In genomic region chr20:49337357-49337756, GRCh38 we compare ENCODE assay signal across 15 cellular contexts. TPM values are rescaled to one million over a fixed set of nuclear protein-coding genes. Genes with fewer than 3 reads are reported as not detected.
A peak's percentile ranks its signal among the peaks of the same experiment; 100 is the strongest.
DNase-seq lines count a peak whose midpoint lies in the region; TF ChIP-seq lines count a peak whose summit lies in the region.
"Had no signal": no experiment of that assay in that cellular context is flagged by ENCODE, and none has a peak within 500 bp of the region (broad histone marks: within the 10 kb centered on the region; RNA-seq: fewer than 3 reads in every experiment).

No MANE protein-coding gene starts in this region.

- dilution Hi-C loops in mammary epithelial cell (cut with HindIII; ENCODE audit: low sequenced_read_pairs) = no loop called here

- no peak for TF ChIP-seq CTCF in MCF 10A (IDR thresholded peaks at IDR 0.05; ENCODE audit: unreplicated experiment)
- TF ChIP-seq CTCF in mammary epithelial cell (conservative IDR thresholded peaks at IDR 0.05 in 1 of 2, IDR thresholded peaks at IDR 0.05 in 1 of 2; ENCODE audit: extremely low read depth in 1 of 2, insufficient read depth in 1 of 2, low read depth in 1 of 2, low read length in 2 of 2) = no peak
- no peak for TF ChIP-seq CTCF in osteocyte (IDR thresholded peaks at IDR 0.05)
- TF ChIP-seq CTCF in lower leg skin (IDR thresholded peaks at IDR 0.05) = no peak
- TF ChIP-seq CTCF in hepatocyte (IDR thresholded peaks at IDR 0.05; ENCODE audit: poor library complexity) = no peak

- H2BK120ac ChIP-seq in mesenchymal stem cell (ENCODE audit: low read depth, low read length) = no peak overlapping the region

- no peaks in the 10 kb centered on the region for H3K9me2 ChIP-seq in hepatocyte (replicated peaks; ENCODE audit: insufficient read depth)

- H4K20me1 ChIP-seq in mammary epithelial cell (ENCODE audit: insufficient read depth, low read length) (no peaks in the 10 kb centered on the region), hepatocyte (ENCODE audit: insufficient read depth, poor library complexity, severe bottlenecking) (no peaks in the 10 kb centered on the region)

- H2BK15ac ChIP-seq in mesenchymal stem cell (ENCODE audit: low read depth, poor library complexity, severe bottlenecking) = no peak overlapping the region

- no peaks in the 10 kb centered on the region for H3K9me3 Mint-ChIP-seq in MCF 10A (ENCODE audit: unreplicated experiment)
- no peaks in the 10 kb centered on the region for H3K9me3 Mint-ChIP-seq in osteocyte (ENCODE audit: unreplicated experiment)

- no peak overlapping the region for H4K91ac ChIP-seq in mesenchymal stem cell (ENCODE audit: low read length)

- no peaks in the 10 kb centered on the region for H3K79me1 ChIP-seq in mesenchymal stem cell (replicated peaks; ENCODE audit: low read length, poor library complexity, severe bottlenecking)

- in situ Hi-C loops in mammary epithelial cell (cut with MboI; ENCODE audit: low sequenced_read_pairs in 2 of 2) = loop anchor here (10.0 to 25.0 kb wide), 2 partner anchors 197 to 525 kb away; no protein-coding TSS in a partner anchor

- H3K36me3 Mint-ChIP-seq in MCF 10A (ENCODE audit: insufficient read depth, unreplicated experiment) (no peaks in the 10 kb centered on the region), osteocyte (ENCODE audit: unreplicated experiment) (no peaks in the 10 kb centered on the region)
- H3K36me3 Mint-ChIP-seq: CD4-positive, CD25-positive, alpha-beta regulatory T cell had no signal

- no peaks in the 10 kb centered on the region for H3K79me2 ChIP-seq in mammary epithelial cell (ENCODE audit: insufficient read depth, low read length)
- H3K79me2 ChIP-seq in hepatocyte = no peaks in the 10 kb centered on the region

- no peak overlapping the region for H3K18ac ChIP-seq in mesenchymal stem cell (ENCODE audit: low read depth in 1 of 2, low read length in 2 of 2)

- H3K4me3 Mint-ChIP-seq in MCF 10A (ENCODE audit: unreplicated experiment) (no peak overlapping the region), osteocyte (ENCODE audit: unreplicated experiment) (no peak overlapping the region)
- H3K4me3 Mint-ChIP-seq: CD4-positive, CD25-positive, alpha-beta regulatory T cell had no signal

- H3K27me3 ChIP-seq in mammary epithelial cell (ENCODE audit: insufficient read depth, low read length) (no peaks in the 10 kb centered on the region), mesenchymal stem cell (ENCODE audit: control insufficient read depth in 1 of 2, insufficient read depth in 1 of 2, low read length in 2 of 2) (peaks cover 28 to 48% of the 10 kb centered on the region in 2 experiments), hepatocyte (no peaks in the 10 kb centered on the region)
- H3K27me3 ChIP-seq: BLaER1 treated with 17β-estradiol and CSF1 and Interleukin-3, amounts not matched to agents 10 nM and 100 nM had no signal

- H3K9me3 ChIP-seq in mammary epithelial cell (replicated peaks; ENCODE audit: insufficient read depth, low read length) (no peaks in the 10 kb centered on the region), mesenchymal stem cell (ENCODE audit: control insufficient read depth, low read length) (no peaks in the 10 kb centered on the region), hepatocyte (ENCODE audit: low read depth) (no peaks in the 10 kb centered on the region)
- H3K9me3 ChIP-seq: BLaER1 treated with 17β-estradiol and CSF1 and Interleukin-3, amounts not matched to agents 10 nM and 100 nM had no signal

- POLR2A ChIA-PET in MCF 10A (lab: Yijun Ruan, JAX) = interaction anchor here (1.7 to 4.9 kb wide), 2 partner anchors 147 to 197 kb away, joined by 6 to 21 read pairs; no protein-coding TSS in a partner anchor

- intact Hi-C loops in MCF 10A (cut with micrococcal nuclease) = no loop called here
- intact Hi-C loops in mammary epithelial cell (cut with micrococcal nuclease) = no loop called here
- intact Hi-C loops in posterior vena cava (cut with DNase I) = loop anchor here in 1 of 2 donors (10.0 kb wide), 1 partner anchor 57 kb away; no protein-coding TSS in a partner anchor
- intact Hi-C loops in lower leg skin (cut with DNase I; ENCODE audit: low total_unique reads) = loop anchor here (5.0 kb wide), 1 partner anchor 195 kb away; no protein-coding TSS in a partner anchor

- WGBS in mammary epithelial cell (ENCODE audit: low coverage, missing lambda C conversion rate) = 73% methylated on average over 7 of the region's 7 CpGs
- 73% methylated on average over 4 of the region's 7 CpGs for WGBS in mesenchymal stem cell
- 74 to 80% methylated on average over 7 of the region's 7 CpGs for WGBS in lower leg skin, 2 donors
- WGBS in hepatocyte (ENCODE audit: low lambda C conversion rate, missing lambda C conversion rate) = 73% methylated on average over 7 of the region's 7 CpGs

- no peak overlapping the region for H2BK12ac ChIP-seq in mesenchymal stem cell (ENCODE audit: low read length in 2 of 2)

- H3K4me1 Mint-ChIP-seq in MCF 10A (ENCODE audit: insufficient read depth, unreplicated experiment) (peaks cover 6% of the 10 kb centered on the region), osteocyte (ENCODE audit: unreplicated experiment) (peaks cover 9% of the 10 kb centered on the region)

- no peak overlapping the region for H2AK5ac ChIP-seq in mesenchymal stem cell (ENCODE audit: low read length, severe bottlenecking)

- H3K4me2 ChIP-seq in mammary epithelial cell (ENCODE audit: insufficient read depth, low read depth, low read length) = no peak overlapping the region
- H3K4me2 ChIP-seq in mesenchymal stem cell (ENCODE audit: low read length, poor library complexity, severe bottlenecking) = no peak overlapping the region
- H3K4me2 ChIP-seq in hepatocyte = no peak overlapping the region
- H3K4me2 ChIP-seq: BLaER1 treated with 17β-estradiol and CSF1 and Interleukin-3, amounts not matched to agents 10 nM and 100 nM had no signal

- H3K23ac ChIP-seq in mesenchymal stem cell (ENCODE audit: low read length in 2 of 2) = no peak overlapping the region

- H3K9ac ChIP-seq in mammary epithelial cell (ENCODE audit: insufficient read depth, low read length) = no peak overlapping the region
- no peak overlapping the region for H3K9ac ChIP-seq in mesenchymal stem cell (ENCODE audit: low read length)
- H3K9ac ChIP-seq: BLaER1 treated with 17β-estradiol and CSF1 and Interleukin-3, amounts not matched to agents 10 nM and 100 nM; GM23248 had no signal

- no peaks in the 10 kb centered on the region for H3K4me1 ChIP-seq in mammary epithelial cell (ENCODE audit: insufficient read depth, low read length)
- peaks cover 1% of the 10 kb centered on the region for H3K4me1 ChIP-seq in mesenchymal stem cell (ENCODE audit: control insufficient read depth, insufficient read depth, low read depth, low read length)
- no peaks in the 10 kb centered on the region for H3K4me1 ChIP-seq in hepatocyte (ENCODE audit: insufficient read depth)

- CTCF ChIA-PET in MCF 10A (lab: Yijun Ruan, JAX) = interaction anchor here (0.8 to 15.5 kb wide), 9 partner anchors 9 to 273 kb away, joined by 3 to 237 read pairs (median 5); partner anchors contain the start of gene KCNB1
- CTCF ChIA-PET in mammary epithelial cell (lab: Charles Lee; ENCODE audit: low non-redundant PET) = no interaction called here

- no peak overlapping the region for H3K4ac ChIP-seq in mesenchymal stem cell (ENCODE audit: low read depth in 1 of 2, low read length in 2 of 2)

- DNase-seq in MCF 10A (ENCODE audit: unreplicated experiment) (no peak), mammary epithelial cell (no peak), mesenchymal stem cell (no peak), posterior vena cava (ENCODE audit: low spot score) (peak; percentile 5), osteocyte (ENCODE audit: extremely low spot score, unreplicated experiment) (no peak), lower leg skin (ENCODE audit: low spot score in 2 of 2) (no peak), hepatocyte (ENCODE audit: low spot score) (no peak)
- DNase-seq: 8988T; ACHN; CD4-positive, CD25-positive, alpha-beta regulatory T cell; DMS79; GM23248; H7 had no signal

- H3K36me3 ChIP-seq in mammary epithelial cell (ENCODE audit: insufficient read depth, low read length) = no peaks in the 10 kb centered on the region
- no peaks in the 10 kb centered on the region for H3K36me3 ChIP-seq in mesenchymal stem cell (ENCODE audit: control insufficient read depth in 1 of 2, insufficient read depth in 2 of 2, low read depth in 1 of 2, low read length in 2 of 2)
- no peaks in the 10 kb centered on the region for H3K36me3 ChIP-seq in hepatocyte (replicated peaks; ENCODE audit: insufficient read depth, low read depth)
- H3K36me3 ChIP-seq: BLaER1 treated with 17β-estradiol and CSF1 and Interleukin-3, amounts not matched to agents 10 nM and 100 nM had no signal

- no peak for TF ChIP-seq POLR2A in lower leg skin (IDR thresholded peaks at IDR 0.05)

- peak overlapping the region; percentile 57 for H3K27ac Mint-ChIP-seq in MCF 10A (ENCODE audit: low read depth, unreplicated experiment)
- H3K27ac Mint-ChIP-seq in osteocyte (ENCODE audit: unreplicated experiment) = no peak overlapping the region
- H3K27ac Mint-ChIP-seq: CD4-positive, CD25-positive, alpha-beta regulatory T cell had no signal

- H2BK5ac ChIP-seq in mesenchymal stem cell (ENCODE audit: low read depth, low read length, poor library complexity, severe bottlenecking) = peak overlapping the region; percentile 33

- H3K4me3 ChIP-seq in mammary epithelial cell (replicated peaks in 1 of 3; ENCODE audit: insufficient read depth in 1 of 3, low read depth in 2 of 3, low read length in 3 of 3) (no peak overlapping the region), mesenchymal stem cell (ENCODE audit: insufficient read depth in 1 of 2, low read depth in 1 of 2, low read length in 2 of 2) (no peak overlapping the region), lower leg skin (ENCODE audit: low read depth, poor library complexity, severe bottlenecking) (no peak overlapping the region), hepatocyte (no peak overlapping the region)
- H3K4me3 ChIP-seq: BLaER1 treated with 17β-estradiol and CSF1 and Interleukin-3, amounts not matched to agents 10 nM and 100 nM; GM12878; GM23248 had no signal

- H2AFZ ChIP-seq in mammary epithelial cell (ENCODE audit: low read depth, low read length) = no peak overlapping the region
- no peak overlapping the region for H2AFZ ChIP-seq in mesenchymal stem cell (ENCODE audit: low read depth, low read length)
- no peak overlapping the region for H2AFZ ChIP-seq in hepatocyte
- H2AFZ ChIP-seq: GM23248 had no signal

- H3K27ac ChIP-seq in mammary epithelial cell (ENCODE audit: insufficient read depth, low read depth, low read length) (no peak overlapping the region), mesenchymal stem cell (ENCODE audit: low read length, poor library complexity, severe bottlenecking) (no peak overlapping the region), hepatocyte (no peak overlapping the region)
- H3K27ac ChIP-seq: BLaER1 treated with 17β-estradiol and CSF1 and Interleukin-3, amounts not matched to agents 10 nM and 100 nM; GM23248 had no signal

- H3K27me3 Mint-ChIP-seq in MCF 10A (ENCODE audit: insufficient read depth, unreplicated experiment) (peaks cover 10% of the 10 kb centered on the region), osteocyte (ENCODE audit: unreplicated experiment) (peaks cover 8% of the 10 kb centered on the region)

- no peak overlapping the region for H4K8ac ChIP-seq in mesenchymal stem cell (ENCODE audit: low read length)

- BruUV-seq in MCF 10A (replicated peaks; lab: Mats Ljungman, UMichigan) (no TSS peak), mammary epithelial cell (replicated peaks; lab: Mats Ljungman, UMichigan) (no TSS peak)

- no peak overlapping the region for H3K14ac ChIP-seq in mesenchymal stem cell (ENCODE audit: low read length in 2 of 2)

RNA-seq across cellular contexts. Expression of gene ZNFX1, which starts 59.5 kb away (rescaled TPM):
- 24.3 and 26.8 TPM in 2 replicates for total RNA-seq in MCF 10A (2022)
- total RNA-seq in mammary epithelial cell = 10 to 100 TPM; 24.9 to 34.0 TPM
- 6.3 TPM for polyA plus RNA-seq in mammary epithelial cell
- polyA minus RNA-seq in mammary epithelial cell = 54.2 TPM
- polyA plus RNA-seq in mesenchymal stem cell (2013, experiment 1 of 2) = 13.4 TPM
- polyA plus RNA-seq in mesenchymal stem cell (2013, experiment 2 of 2) = 12.3 TPM
- total RNA-seq in posterior vena cava = 10 to 100 TPM; 40.0 to 52.6 TPM
- total RNA-seq in osteocyte = 48.1 and 51.6 TPM in 2 replicates
- 10 to 100 TPM; 26.0 to 31.4 (median 28.1) TPM for total RNA-seq in lower leg skin
- 13.0 and 13.9 TPM in 2 replicates for total RNA-seq in hepatocyte
- 10.0 and 10.2 TPM in 2 replicates for polyA plus RNA-seq in hepatocyte
